Comparison of ENCODE assay signal across 12 cellular contexts in the genomic region with DNA sequence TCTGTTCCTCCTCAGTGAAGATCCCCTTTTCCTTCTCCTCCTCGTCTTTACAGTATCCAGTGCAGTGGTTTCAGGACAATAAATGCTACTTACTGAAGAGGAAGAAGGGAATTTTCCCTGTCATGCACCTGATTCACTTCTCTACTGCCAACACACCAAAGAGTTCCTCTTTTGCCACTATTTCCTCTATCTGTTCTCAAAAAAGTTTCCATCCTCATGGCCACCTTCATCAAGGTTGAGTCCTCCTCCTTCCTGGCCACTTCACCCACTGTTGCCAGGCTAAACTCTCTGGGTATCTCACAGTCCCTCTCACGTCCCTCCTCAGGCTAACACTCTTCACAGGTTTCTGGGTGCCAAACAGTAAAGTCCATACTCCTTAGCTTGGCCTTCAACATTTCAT. TPM values are rescaled to one million over a fixed set of nuclear protein-coding genes. Genes with fewer than 3 reads are reported as not detected.
DNase-seq lines count a peak whose midpoint lies in the region; ATAC-seq and TF ChIP-seq lines count a peak whose summit lies in the region.
"Had no signal": no experiment of that assay in that cellular context is flagged by ENCODE, and none has a peak within 500 bp of the region (broad histone marks: within the 10 kb centered on the region; RNA-seq: fewer than 3 reads in every experiment).

No MANE protein-coding gene starts in this region.

- CTCF ChIA-PET in CD8-positive, alpha-beta memory T cell (lab: Charles Lee): no interaction called here

- no peaks in the 10 kb centered on the region for H3K27me3 Mint-ChIP-seq in T-helper 17 cell
- H3K27me3 Mint-ChIP-seq in CD8-positive, alpha-beta memory T cell: no peaks in the 10 kb centered on the region

- POLR2A ChIA-PET in CD8-positive, alpha-beta memory T cell (lab: Charles Lee): no interaction called here

- H3K27ac Mint-ChIP-seq in T-helper 17 cell: peak overlapping the region; percentile 43
- peak overlapping the region in 1 of 8 donors; percentile 37 for H3K27ac Mint-ChIP-seq in CD8-positive, alpha-beta memory T cell

- no peak for TF ChIP-seq CTCF in GM12865 (IDR thresholded peaks at IDR 0.05; ENCODE audit: insufficient read depth, low read depth, low read length, missing control alignments)
- no peak for TF ChIP-seq CTCF in MM.1S (IDR thresholded peaks at IDR 0.05; ENCODE audit: low read length)

- no peaks in the 10 kb centered on the region for H3K27me3 ChIP-seq in CD8-positive, alpha-beta memory T cell (ENCODE audit: insufficient read depth, low read length, poor library complexity, severe bottlenecking)
- H3K27me3 ChIP-seq in MM.1S (replicated peaks; ENCODE audit: insufficient read depth, low read length): no peaks in the 10 kb centered on the region
- H3K27me3 ChIP-seq: BLaER1 treated with 17β-estradiol and CSF1 and Interleukin-3, amounts not matched to agents 10 nM and 100 nM; ovary had no signal

- H3K36me3 ChIP-seq in CD8-positive, alpha-beta memory T cell (ENCODE audit: insufficient read depth, low read length): no peaks in the 10 kb centered on the region
- no peaks in the 10 kb centered on the region for H3K36me3 ChIP-seq in MM.1S (replicated peaks; ENCODE audit: insufficient read depth, low read length)
- H3K36me3 ChIP-seq: BLaER1 treated with 17β-estradiol and CSF1 and Interleukin-3, amounts not matched to agents 10 nM and 100 nM; ovary had no signal

- H3K9me3 Mint-ChIP-seq in CD8-positive, alpha-beta memory T cell: no peaks in the 10 kb centered on the region

- H3K4me3 ChIP-seq in GM12865 (ENCODE audit: low read depth, low read length) (no peak overlapping the region), MM.1S (ENCODE audit: low read length) (no peak overlapping the region)
- H3K4me3 ChIP-seq in CD8-positive, alpha-beta memory T cell (ENCODE audit: low read length): no peak overlapping the region
- H3K4me3 ChIP-seq: BLaER1 treated with 17β-estradiol and CSF1 and Interleukin-3, amounts not matched to agents 10 nM and 100 nM; ovary; SK-N-MC had no signal

- H3K4me1 Mint-ChIP-seq in T-helper 17 cell: peaks cover 14% of the 10 kb centered on the region
- peaks cover 4 to 22% (median 18%) of the 10 kb centered on the region in 3 donors for H3K4me1 Mint-ChIP-seq in CD8-positive, alpha-beta memory T cell

- no peak overlapping the region for H3K4me3 Mint-ChIP-seq in T-helper 17 cell
- no peak overlapping the region for H3K4me3 Mint-ChIP-seq in CD8-positive, alpha-beta memory T cell

- no peak overlapping the region for H3K4me2 ChIP-seq in MM.1S (ENCODE audit: low read depth, low read length)

- ATAC-seq in GM19468 (IDR thresholded peaks at IDR 0.05; ENCODE audit: extremely low read depth, unreplicated experiment) (peak; percentile 37), HG03064 (IDR thresholded peaks at IDR 0.05; ENCODE audit: low read depth, unreplicated experiment) (peak; percentile 75), T-helper 17 cell (peak; percentile 42)

- no peak overlapping the region for H3K9ac ChIP-seq in MM.1S (ENCODE audit: low read length)
- H3K9ac ChIP-seq: BLaER1 treated with 17β-estradiol and CSF1 and Interleukin-3, amounts not matched to agents 10 nM and 100 nM had no signal

- H3K27ac ChIP-seq in CD8-positive, alpha-beta memory T cell (ENCODE audit: low read depth, low read length): no peak overlapping the region
- no peak overlapping the region for H3K27ac ChIP-seq in MM.1S (ENCODE audit: low read length)
- H3K27ac ChIP-seq: ovary, SK-N-MC had no signal

- peaks cover 4% of the 10 kb centered on the region for H3K36me3 Mint-ChIP-seq in T-helper 17 cell (ENCODE audit: low read depth)
- peaks cover 6 to 12% (median 11%) of the 10 kb centered on the region in 3 donors for H3K36me3 Mint-ChIP-seq in CD8-positive, alpha-beta memory T cell

- no peak overlapping the region for H2AFZ ChIP-seq in MM.1S (ENCODE audit: low read length)

- no peaks in the 10 kb centered on the region for H3K9me3 ChIP-seq in T-helper 17 cell (ENCODE audit: control insufficient read depth, low read length, poor library complexity, severe bottlenecking)
- no peaks in the 10 kb centered on the region for H3K9me3 ChIP-seq in CD8-positive, alpha-beta memory T cell (ENCODE audit: low read length)
- H3K9me3 ChIP-seq in MM.1S (replicated peaks; ENCODE audit: insufficient read depth, low read length): no peaks in the 10 kb centered on the region
- H3K9me3 ChIP-seq: BLaER1 treated with 17β-estradiol and CSF1 and Interleukin-3, amounts not matched to agents 10 nM and 100 nM; ovary had no signal

- H4K20me1 ChIP-seq in MM.1S (ENCODE audit: insufficient read depth, low read length): no peaks in the 10 kb centered on the region

- no peaks in the 10 kb centered on the region for H3K79me2 ChIP-seq in MM.1S (ENCODE audit: low read length)

- 0 out of 2 replicates have a peak, but pooled peaks cover 4% of the 10 kb centered on the region for H3F3A ChIP-seq in MM.1S (ENCODE audit: insufficient read depth, low read length)

- no peaks in the 10 kb centered on the region for H3K9me2 ChIP-seq in MM.1S (replicated peaks; ENCODE audit: insufficient read depth, low read length)

- DNase-seq in GM12865 (ENCODE audit: low read depth): peak; percentile 44
- DNase-seq in T-helper 17 cell: no peak
- no peak for DNase-seq in NCI-H2029 (lab: John Stamatoyannopoulos, UW)
- DNase-seq in DMS53 (lab: John Stamatoyannopoulos, UW): no peak
- no peak for DNase-seq in CD8-positive, alpha-beta memory T cell
- no peak for DNase-seq in MM.1S
- DNase-seq: NCI-H1105, ovary had no signal

- H3K4me1 ChIP-seq in CD8-positive, alpha-beta memory T cell (ENCODE audit: insufficient read depth, low read length): no peaks in the 10 kb centered on the region
- peaks cover 8% of the 10 kb centered on the region for H3K4me1 ChIP-seq in MM.1S (ENCODE audit: low read length)

RNA-seq across cellular contexts. Expression of a gene that starts 41.7 kb away (rescaled TPM):
- 10 to 100 TPM; 14.3 to 14.4 TPM for total RNA-seq in T-helper 17 cell
- 1 to 10 TPM; 6.9 to 7.2 TPM for total RNA-seq in CD8-positive, alpha-beta memory T cell
- 4.4 TPM for polyA plus RNA-seq in CD8-positive, alpha-beta memory T cell
